16 cellular contexts compared by ENCODE assay signal in the genomic region with DNA sequence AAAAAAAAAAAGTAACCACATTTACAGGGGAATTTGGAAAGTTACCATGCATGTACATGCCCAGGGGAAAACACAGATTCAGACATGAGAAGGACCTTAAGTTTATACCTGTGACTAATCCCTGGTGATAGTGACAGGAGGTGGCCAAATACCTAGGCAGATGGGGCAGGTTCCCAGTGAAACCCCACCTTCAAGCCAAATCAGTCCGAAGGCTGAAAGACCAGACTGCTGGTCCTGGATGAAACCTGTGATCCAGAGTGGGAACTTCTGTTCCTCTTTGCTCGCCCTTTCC. TPM values are rescaled to one million over a fixed set of nuclear protein-coding genes. Genes with fewer than 3 reads are reported as not detected.
DNase-seq lines count a peak whose midpoint lies in the region; ATAC-seq and TF ChIP-seq lines count a peak whose summit lies in the region.
"Had no signal": no experiment of that assay in that cellular context is flagged by ENCODE, and none has a peak within 500 bp of the region (broad histone marks: within the 10 kb centered on the region; RNA-seq: fewer than 3 reads in every experiment).

No MANE protein-coding gene starts in this region.

- peak overlapping the region; percentile 86; the same call in 1 of the 2 replicates for H3K4me2 ChIP-seq in MM.1S (ENCODE audit: low read depth, low read length)
- H3K4me2 ChIP-seq: smooth muscle cell had no signal

- peak overlapping the region; percentile 76; the same call in 1 of the 2 replicates for H3K27ac ChIP-seq in MM.1S (ENCODE audit: low read length)
- H3K27ac ChIP-seq: C4-2B, psoas muscle had no signal

- 0 out of 2 replicates have a peak, but pooled peaks cover 6% of the 10 kb centered on the region for H3K79me2 ChIP-seq in MM.1S (ENCODE audit: low read length)

- H3K27me3 ChIP-seq in MM.1S (replicated peaks; ENCODE audit: insufficient read depth, low read length) = no peaks in the 10 kb centered on the region
- H3K27me3 ChIP-seq: upper lobe of left lung had no signal

- peak overlapping the region; percentile 74 for H3K27ac Mint-ChIP-seq in T-helper 2 cell treated with Interferon-gamma antibody and Interleukin-4, amounts not matched to agents 5 μg/mL and 100 μg/mL, for 36 hours
- no peak overlapping the region for H3K27ac Mint-ChIP-seq in osteocyte (ENCODE audit: unreplicated experiment)
- no peak overlapping the region for H3K27ac Mint-ChIP-seq in activated T-helper 17 cell treated with anti-CD3 and anti-CD28 coated beads, Interleukin-2, amount 50 U/mL, for 72 hours
- H3K27ac Mint-ChIP-seq: activated B cell treated with CpG ODN at 0.5 μM for 24 hours had no signal

- no peak for ATAC-seq in HG03457 (IDR thresholded peaks at IDR 0.05; ENCODE audit: unreplicated experiment)
- ATAC-seq in activated T-helper 17 cell treated with anti-CD3 and anti-CD28 coated beads, Interleukin-2, amount 50 U/mL, for 72 hours (replicated peaks) = no peak
- ATAC-seq: psoas muscle had no signal

- H3K27me3 Mint-ChIP-seq in T-helper 2 cell treated with Interferon-gamma antibody and Interleukin-4, amounts not matched to agents 5 μg/mL and 100 μg/mL, for 36 hours (ENCODE audit: low read depth) = no peaks in the 10 kb centered on the region
- no peaks in the 10 kb centered on the region for H3K27me3 Mint-ChIP-seq in osteocyte (ENCODE audit: unreplicated experiment)
- no peaks in the 10 kb centered on the region for H3K27me3 Mint-ChIP-seq in activated T-helper 17 cell treated with anti-CD3 and anti-CD28 coated beads, Interleukin-2, amount 50 U/mL, for 72 hours
- H3K27me3 Mint-ChIP-seq: activated B cell treated with CpG ODN at 0.5 μM for 24 hours, naive B cell had no signal

- peaks cover 33% of the 10 kb centered on the region for H3K4me1 ChIP-seq in MM.1S (ENCODE audit: low read length)
- H3K4me1 ChIP-seq: psoas muscle had no signal

- H3K9ac ChIP-seq in MM.1S (ENCODE audit: low read length) = no peak overlapping the region

- peaks cover 29% of the 10 kb centered on the region for H3F3A ChIP-seq in MM.1S (ENCODE audit: insufficient read depth, low read length)

- DNase-seq in T-helper 2 cell treated with Interferon-gamma antibody and Interleukin-4, amounts not matched to agents 5 μg/mL and 100 μg/mL, for 36 hours (ENCODE audit: low spot score) = no peak
- no peak for DNase-seq in T-helper 2 cell
- no peak for DNase-seq in MM.1S
- DNase-seq in osteocyte (ENCODE audit: extremely low spot score, unreplicated experiment) = peak; percentile 25
- DNase-seq: 8988T, activated B cell treated with CpG ODN at 0.5 μM for 24 hours, DMS79, immature natural killer cell, naive B cell, psoas muscle, upper lobe of left lung had no signal

- H3K36me3 Mint-ChIP-seq in T-helper 2 cell treated with Interferon-gamma antibody and Interleukin-4, amounts not matched to agents 5 μg/mL and 100 μg/mL, for 36 hours (ENCODE audit: low read depth) = peaks cover 28% of the 10 kb centered on the region
- peaks cover 26% of the 10 kb centered on the region for H3K36me3 Mint-ChIP-seq in osteocyte (ENCODE audit: unreplicated experiment)
- no peaks in the 10 kb centered on the region for H3K36me3 Mint-ChIP-seq in activated T-helper 17 cell treated with anti-CD3 and anti-CD28 coated beads, Interleukin-2, amount 50 U/mL, for 72 hours (ENCODE audit: low read depth)

- H3K9me2 ChIP-seq in MM.1S (replicated peaks; ENCODE audit: insufficient read depth, low read length) = no peaks in the 10 kb centered on the region

- no peak overlapping the region for H3K4me3 ChIP-seq in MM.1S (ENCODE audit: low read length)
- H3K4me3 ChIP-seq: lung, psoas muscle, smooth muscle cell, upper lobe of left lung had no signal

- H4K20me1 ChIP-seq in MM.1S (ENCODE audit: insufficient read depth, low read length) = no peaks in the 10 kb centered on the region

- H3K9me3 ChIP-seq in MM.1S (replicated peaks; ENCODE audit: insufficient read depth, low read length) = no peaks in the 10 kb centered on the region
- H3K9me3 ChIP-seq: psoas muscle, upper lobe of left lung had no signal

- peaks cover 23% of the 10 kb centered on the region for H3K4me1 Mint-ChIP-seq in T-helper 2 cell treated with Interferon-gamma antibody and Interleukin-4, amounts not matched to agents 5 μg/mL and 100 μg/mL, for 36 hours (ENCODE audit: low read depth)
- H3K4me1 Mint-ChIP-seq in osteocyte (ENCODE audit: unreplicated experiment) = no peaks in the 10 kb centered on the region
- peaks cover 5% of the 10 kb centered on the region for H3K4me1 Mint-ChIP-seq in activated T-helper 17 cell treated with anti-CD3 and anti-CD28 coated beads, Interleukin-2, amount 50 U/mL, for 72 hours

- no peak overlapping the region for H2AFZ ChIP-seq in MM.1S (ENCODE audit: low read length)

- H3K9me3 Mint-ChIP-seq in T-helper 2 cell treated with Interferon-gamma antibody and Interleukin-4, amounts not matched to agents 5 μg/mL and 100 μg/mL, for 36 hours = peaks cover 8% of the 10 kb centered on the region
- H3K9me3 Mint-ChIP-seq in osteocyte (ENCODE audit: unreplicated experiment) = peaks cover 4% of the 10 kb centered on the region
- H3K9me3 Mint-ChIP-seq in activated T-helper 17 cell treated with anti-CD3 and anti-CD28 coated beads, Interleukin-2, amount 50 U/mL, for 72 hours = no peaks in the 10 kb centered on the region

- no peak overlapping the region for H3K4me3 Mint-ChIP-seq in T-helper 2 cell treated with Interferon-gamma antibody and Interleukin-4, amounts not matched to agents 5 μg/mL and 100 μg/mL, for 36 hours
- H3K4me3 Mint-ChIP-seq in osteocyte (ENCODE audit: unreplicated experiment) = no peak overlapping the region
- no peak overlapping the region for H3K4me3 Mint-ChIP-seq in activated T-helper 17 cell treated with anti-CD3 and anti-CD28 coated beads, Interleukin-2, amount 50 U/mL, for 72 hours
- H3K4me3 Mint-ChIP-seq: activated B cell treated with CpG ODN at 0.5 μM for 24 hours had no signal

- no peaks in the 10 kb centered on the region for H3K36me3 ChIP-seq in MM.1S (replicated peaks; ENCODE audit: insufficient read depth, low read length)

- no peak for TF ChIP-seq CTCF in MM.1S (IDR thresholded peaks at IDR 0.05; ENCODE audit: low read length)
- TF ChIP-seq CTCF in osteocyte (IDR thresholded peaks at IDR 0.05) = no peak

RNA-seq across cellular contexts. Expression of a gene that starts 15.8 kb away (rescaled TPM):
- 120 and 124 TPM in 2 replicates for total RNA-seq in osteocyte
- 100 to 1,000 TPM in 1 of 2 donors, 10 to 100 TPM in 1; 66.2 to 106 TPM for total RNA-seq in activated T-helper 17 cell treated with anti-CD3 and anti-CD28 coated beads, Interleukin-2, amount 50 U/mL, for 72 hours

RNA-seq across cellular contexts. Expression of a gene that starts 16.1 kb away (rescaled TPM):
- 86.3 and 97.4 TPM in 2 replicates for total RNA-seq in osteocyte
- 10 to 100 TPM; 34.6 to 37.3 TPM for total RNA-seq in activated T-helper 17 cell treated with anti-CD3 and anti-CD28 coated beads, Interleukin-2, amount 50 U/mL, for 72 hours

RNA-seq across cellular contexts. Expression of a gene that starts 35.9 kb away (rescaled TPM):
- total RNA-seq in osteocyte = 65.8 and 69.8 TPM in 2 replicates
- 100 to 1,000 TPM; 165 to 189 TPM for total RNA-seq in activated T-helper 17 cell treated with anti-CD3 and anti-CD28 coated beads, Interleukin-2, amount 50 U/mL, for 72 hours

RNA-seq across cellular contexts. Expression of a gene that starts 36.0 kb away (rescaled TPM):
- total RNA-seq in osteocyte = 74.5 and 78.3 TPM in 2 replicates
- total RNA-seq in activated T-helper 17 cell treated with anti-CD3 and anti-CD28 coated beads, Interleukin-2, amount 50 U/mL, for 72 hours = 10 to 100 TPM; 88.4 to 88.6 TPM

RNA-seq across cellular contexts. Expression of a gene that starts 49.1 kb away (rescaled TPM):
- total RNA-seq in osteocyte = 17.3 and 23.1 TPM in 2 replicates
- total RNA-seq in activated T-helper 17 cell treated with anti-CD3 and anti-CD28 coated beads, Interleukin-2, amount 50 U/mL, for 72 hours = 10 to 100 TPM in 1 of 2 donors, 1 to 10 TPM in 1; 3.1 to 17.7 TPM
